3 cellular contexts compared by ENCODE assay signal in the genomic region with DNA sequence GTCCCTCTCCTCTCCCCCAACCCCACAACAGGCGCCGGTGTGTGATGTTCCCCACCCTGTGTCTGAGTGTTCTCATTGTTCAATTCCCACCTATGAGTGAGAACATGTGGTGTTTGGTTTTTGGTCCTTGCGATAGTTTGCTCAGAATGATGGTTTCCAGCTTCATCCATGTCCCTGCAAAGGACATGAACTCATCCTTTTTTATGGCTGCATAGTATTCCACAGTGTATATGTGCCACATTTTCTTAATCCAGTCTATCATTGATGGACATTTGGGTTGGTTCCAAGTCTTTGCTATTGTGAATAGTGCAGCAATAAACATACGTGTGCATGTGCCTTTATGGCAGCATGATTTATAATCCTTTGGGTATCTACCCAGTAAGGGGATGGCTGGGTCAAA.
DNase-seq lines count a peak whose midpoint lies in the region; ATAC-seq, FAIRE-seq and TF ChIP-seq lines count a peak whose summit lies in the region.
"Not testable (repeated sequence)": the region's sequence is repeated elsewhere in the genome, so short reads cannot be mapped to it uniquely, and the experiment has no call there.

No MANE protein-coding gene starts in this region.

- not testable (repeated sequence) for H3K4me1 Mint-ChIP-seq in type B pancreatic cell (ENCODE audit: unreplicated experiment)

- H3K9me3 ChIP-seq in HEK293 (ENCODE audit: control insufficient read depth, insufficient read depth, low read depth, low read length); K562 (replicated peaks; ENCODE audit: control insufficient read depth, insufficient read depth, low read depth, low read length): not testable (repeated sequence)

- H3K9ac ChIP-seq in K562 (ENCODE audit: insufficient read depth in 1 of 2, low read depth in 2 of 2, low read length in 2 of 2), result not testable (repeated sequence)

- not testable (repeated sequence) for H4K20me1 ChIP-seq in K562 (replicated peaks; ENCODE audit: control insufficient read depth, insufficient read depth, low read length)

- in situ Hi-C loops in K562 (cut with MboI), result not testable (repeated sequence)

- DNase-seq in K562 (ENCODE audit: extremely low read depth in 1 of 4, low spot score in 3 of 4), result not testable (repeated sequence)
- DNase-seq in type B pancreatic cell (ENCODE audit: extremely low spot score, unreplicated experiment), result peak; percentile 10

- intact Hi-C loops in K562 (cut with micrococcal nuclease), result not testable (repeated sequence)

- H2AFZ ChIP-seq in K562 (ENCODE audit: low read depth, low read length), result not testable (repeated sequence)

- H3K9me3 Mint-ChIP-seq in type B pancreatic cell, result not testable (repeated sequence)

- not testable (repeated sequence) for H3K36me3 Mint-ChIP-seq in type B pancreatic cell

- POLR2A ChIA-PET in HEK293 (lab: Yijun Ruan, JAX); K562 (lab: Yijun Ruan, JAX): not testable (repeated sequence)

- FAIRE-seq in K562 (lab: Jason Lieb, UNC), result not testable (repeated sequence)

- TF ChIP-seq CTCF in HEK293 (tag by site-specific recombination; IDR thresholded peaks at IDR 0.05); K562 (IDR thresholded peaks at IDR 0.05 in 2 of 3, conservative IDR thresholded peaks at IDR 0.05 in 1 of 3; ENCODE audit: insufficient read depth in 2 of 3, low read depth in 1 of 3, low read length in 3 of 3); type B pancreatic cell (conservative IDR thresholded peaks at IDR 0.05): not testable (repeated sequence)

- not testable (repeated sequence) for H3K27ac Mint-ChIP-seq in type B pancreatic cell

- H3K4me3 Mint-ChIP-seq in type B pancreatic cell, result not testable (repeated sequence)

- H3K4me3 ChIP-seq in HEK293 (ENCODE audit: low read depth, low read length); K562: not testable (repeated sequence)

- not testable (repeated sequence) for H3K9me1 ChIP-seq in K562 (ENCODE audit: control insufficient read depth, insufficient read depth, low read length)

- TF ChIP-seq POLR2A in K562 (conservative IDR thresholded peaks at IDR 0.05), result not testable (repeated sequence)

- not testable (repeated sequence) for H3K4me2 ChIP-seq in K562 (ENCODE audit: insufficient read depth, low read length)

- BruUV-seq in K562 (replicated peaks; lab: Mats Ljungman, UMichigan), result not testable (repeated sequence)

- TF ChIP-seq RAD21 in K562 (CRISPR knock-in tag; conservative IDR thresholded peaks at IDR 0.05 in 1 of 2, IDR thresholded peaks at IDR 0.05 in 1 of 2), result not testable (repeated sequence)

- not testable (repeated sequence) for TF ChIP-seq EP300 in K562 (IDR thresholded peaks at IDR 0.05; ENCODE audit: low read length)

- not testable (repeated sequence) for ATAC-seq in K562

- peaks cover 5 to 12% of the 10 kb centered on the region in 2 experiments; a peak in 4 of 5 replicates for H3K27me3 ChIP-seq in K562 (ENCODE audit: control insufficient read depth in 2 of 2, insufficient read depth in 2 of 2, low read length in 2 of 2)

- peaks cover 15% of the 10 kb centered on the region for H3K27me3 Mint-ChIP-seq in type B pancreatic cell

- H3K36me3 ChIP-seq in HEK293 (ENCODE audit: control insufficient read depth in 2 of 2, insufficient read depth in 1 of 2, low read length in 2 of 2); K562 (ENCODE audit: control insufficient read depth, insufficient read depth, low read length): not testable (repeated sequence)

- 8% methylated on average over 4 of the region's 4 CpGs for WGBS in K562 (ENCODE audit: insufficient coverage, low coverage, missing lambda C conversion rate)

- not testable (repeated sequence) for H3K79me2 ChIP-seq in K562 (ENCODE audit: control insufficient read depth, insufficient read depth, low read length)

- CTCF ChIA-PET in HEK293 (lab: Yijun Ruan, JAX); K562 (lab: Yijun Ruan, JAX; ENCODE audit: low intra/inter-chr PET ratio): not testable (repeated sequence)

- not testable (repeated sequence) for H3K27ac ChIP-seq in HEK293 (ENCODE audit: extremely low read depth, low read depth, low read length); K562 (ENCODE audit: extremely low read depth, low read depth, low read length)

- H3K4me1 ChIP-seq in HEK293 (ENCODE audit: control insufficient read depth, insufficient read depth, low read length); K562 (replicated peaks in 1 of 2; ENCODE audit: control insufficient read depth in 2 of 2, insufficient read depth in 2 of 2, low read length in 2 of 2): not testable (repeated sequence)

TF ChIP-seq in HEK293, 187 proteins besides CTCF, POLR2A, EP300 and RAD21:
- TF ChIP-seq ZNF146 (tag by site-specific recombination; IDR thresholded peaks at IDR 0.05), result peak; percentile 90

TF ChIP-seq in K562, 482 proteins besides CTCF, POLR2A, EP300 and RAD21:
- peak; percentile 28 for TF ChIP-seq ZNF146 (CRISPR knock-in tag; IDR thresholded peaks at IDR 0.05; ENCODE audit: unreplicated experiment)
